In the genomic region with DNA sequence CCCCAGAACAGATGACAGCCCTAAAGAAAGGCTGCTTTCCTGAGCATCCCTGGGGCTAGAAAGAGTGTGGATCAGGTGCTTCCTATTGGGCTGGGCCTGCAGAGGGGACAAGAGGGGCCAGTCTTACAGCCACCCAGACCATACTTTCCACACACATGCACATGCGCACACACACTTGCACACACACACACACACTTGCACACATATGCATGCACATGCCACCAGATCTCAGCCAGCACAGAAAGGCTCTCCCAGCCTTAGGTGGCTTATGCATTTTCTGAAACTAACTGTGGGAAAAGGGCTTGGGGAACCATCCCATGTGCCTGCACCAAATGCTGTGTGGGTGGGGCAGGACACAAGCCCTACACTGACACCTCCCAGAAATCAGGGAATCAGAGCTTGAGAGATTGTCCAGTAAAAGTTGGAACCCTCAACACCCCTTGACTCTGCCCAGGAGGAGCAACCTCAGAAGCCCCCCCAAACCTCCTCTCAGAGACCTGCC, we compare ENCODE assay signal across 21 cellular contexts. TPM values are rescaled to one million over a fixed set of nuclear protein-coding genes. Genes with fewer than 3 reads are reported as not detected.
DNase-seq lines count a peak whose midpoint lies in the region; ATAC-seq, FAIRE-seq and TF ChIP-seq lines count a peak whose summit lies in the region.
"Had no signal": no experiment of that assay in that cellular context is flagged by ENCODE, and none has a peak within 500 bp of the region (broad histone marks: within the 10 kb centered on the region; RNA-seq: fewer than 3 reads in every experiment).

No MANE protein-coding gene starts in this region.

- TF ChIP-seq CTCF in Peyer's patch (IDR thresholded peaks at IDR 0.05) (no peak), esophagus muscularis mucosa (IDR thresholded peaks at IDR 0.05) (no peak), testis (IDR thresholded peaks at IDR 0.05) (no peak)

- TF ChIP-seq EP300 in esophagus muscularis mucosa (IDR thresholded peaks at IDR 0.05), result no peak

- H2BK120ac ChIP-seq in neuronal stem cell (ENCODE audit: low read depth, low read length), result no peak overlapping the region

- no peak overlapping the region for H2AFZ ChIP-seq in neuronal stem cell (ENCODE audit: low read length)

- peak overlapping the region; percentile 93 for H3K4me2 ChIP-seq in neuronal stem cell (ENCODE audit: insufficient read depth, low read length, poor library complexity, severe bottlenecking)

- H3K18ac ChIP-seq in neuronal stem cell (ENCODE audit: low read length), result peak overlapping the region; percentile 98

- H3K23ac ChIP-seq in neuronal stem cell (ENCODE audit: low read depth, low read length, poor library complexity), result no peak overlapping the region

- H2BK15ac ChIP-seq in neuronal stem cell (ENCODE audit: low read length), result no peak overlapping the region

- no peak overlapping the region for H2BK12ac ChIP-seq in neuronal stem cell (ENCODE audit: low read length)

- peak overlapping the region in 3 of 4 donors; percentile 9 to 59 (median 30) for H3K4me3 ChIP-seq in Peyer's patch
- H3K4me3 ChIP-seq in esophagus muscularis mucosa, result peak overlapping the region; percentile 59 to 60 (median 60)
- H3K4me3 ChIP-seq in neuronal stem cell (ENCODE audit: low read length in 2 of 2), result peak overlapping the region; percentile 33 to 54
- peak overlapping the region; percentile 66 to 78 for H3K4me3 ChIP-seq in testis
- H3K4me3 ChIP-seq: MG63 had no signal

- no peak for ATAC-seq in HG03378 (IDR thresholded peaks at IDR 0.05; ENCODE audit: unreplicated experiment)

- peak overlapping the region in 1 of 4 donors; percentile 38 for H3K27ac ChIP-seq in Peyer's patch
- H3K27ac ChIP-seq in esophagus muscularis mucosa (replicated peaks in 1 of 4), result peak overlapping the region in 2 of 4 donors; percentile 74 to 78
- no peak overlapping the region for H3K27ac ChIP-seq in neuronal stem cell (replicated peaks; ENCODE audit: low read length)
- H3K27ac ChIP-seq in testis, result peak overlapping the region; percentile 91 to 92
- H3K27ac ChIP-seq: body of pancreas, epithelial cell of prostate, HL-60 had no signal

- H4K8ac ChIP-seq in neuronal stem cell (ENCODE audit: low read depth, low read length), result no peak overlapping the region

- intact Hi-C loops in esophagus muscularis mucosa (cut with DNase I) (no loop called here), testis (cut with DNase I; ENCODE audit: low total_unique reads) (no loop called here)

- peak overlapping the region; percentile 66 for H2BK5ac ChIP-seq in neuronal stem cell (ENCODE audit: low read length)

- H3K9me3 ChIP-seq in Peyer's patch, result peaks cover 0 to 14% (median 6%) of the 10 kb centered on the region in 4 donors
- peaks cover 8 to 22% (median 17%) of the 10 kb centered on the region in 4 donors for H3K9me3 ChIP-seq in esophagus muscularis mucosa
- H3K9me3 ChIP-seq in neuronal stem cell (replicated peaks in 1 of 2; ENCODE audit: control insufficient read depth in 2 of 2, insufficient read depth in 1 of 2, low read depth in 1 of 2, low read length in 2 of 2), result peaks cover 12 to 13% of the 10 kb centered on the region in 2 donors
- no peaks in the 10 kb centered on the region for H3K9me3 ChIP-seq in testis
- H3K9me3 ChIP-seq: MG63 had no signal

- H3K27me3 ChIP-seq in Peyer's patch, result peaks cover 0 to 21% of the 10 kb centered on the region in 2 donors
- peaks cover 0 to 81% (median 28%) of the 10 kb centered on the region in 4 donors for H3K27me3 ChIP-seq in esophagus muscularis mucosa
- H3K27me3 ChIP-seq in neuronal stem cell (ENCODE audit: control insufficient read depth in 3 of 3, insufficient read depth in 3 of 3, low read depth in 1 of 3, low read length in 3 of 3), result peaks cover 32 to 55% (median 53%) of the 10 kb centered on the region in 3 experiments
- no peaks in the 10 kb centered on the region for H3K27me3 ChIP-seq in testis

- FAIRE-seq in GM12891 (lab: Jason Lieb, UNC), result no peak

- DNase-seq in Peyer's patch (no peak), esophagus muscularis mucosa (ENCODE audit: extremely low spot score) (no peak), neuronal stem cell (ENCODE audit: low spot score) (no peak), testis (no peak), NCI-H82 (lab: John Stamatoyannopoulos, UW) (no peak), GM12891 (ENCODE audit: insufficient read length, low spot score) (no peak), NCI-H345 (lab: John Stamatoyannopoulos, UW) (no peak)
- DNase-seq: activated naive CD4-positive, alpha-beta T cell treated with anti-CD3 and anti-CD28 coated beads for 36 hours; activated T-cell treated with anti-CD3 and anti-CD28 coated beads for 4 hours; MG63; naive B cell; NCI-H226; stimulated activated naive CD4-positive, alpha-beta T cell had no signal

- peak overlapping the region; percentile 98 for H2AK5ac ChIP-seq in neuronal stem cell (ENCODE audit: low read depth, low read length)

- 100% methylated on average over 1 of the region's 1 CpG for WGBS in esophagus muscularis mucosa
- WGBS in neuronal stem cell (ENCODE audit: extremely low coverage in 2 of 2, insufficient read length in 2 of 2, insufficient replicate concordance in 1 of 2), 2 donors, result no CpG with 5 or more reads among the region's 1 CpG
- 92% methylated on average over 1 of the region's 1 CpG; no CpG with 5 or more reads in 1 of the 2 donors for WGBS in testis, 2 donors

- H3K36me3 ChIP-seq in Peyer's patch (no peaks in the 10 kb centered on the region), esophagus muscularis mucosa (no peaks in the 10 kb centered on the region), neuronal stem cell (replicated peaks in 1 of 2; ENCODE audit: control insufficient read depth in 2 of 2, insufficient read depth in 2 of 2, low read length in 2 of 2) (no peaks in the 10 kb centered on the region), testis (ENCODE audit: low read depth, missing control alignments) (no peaks in the 10 kb centered on the region)
- H3K36me3 ChIP-seq: MG63 had no signal

- H3K14ac ChIP-seq in neuronal stem cell (ENCODE audit: low read length), result no peak overlapping the region

- peak overlapping the region; percentile 32 for H3K9ac ChIP-seq in neuronal stem cell (ENCODE audit: low read depth, low read length, poor library complexity)

- H3K4me1 ChIP-seq in Peyer's patch, result no peaks in the 10 kb centered on the region
- H3K4me1 ChIP-seq in esophagus muscularis mucosa, result peaks cover 2 to 39% (median 21%) of the 10 kb centered on the region in 4 donors
- H3K4me1 ChIP-seq in neuronal stem cell (ENCODE audit: control insufficient read depth in 2 of 2, insufficient read depth in 1 of 2, low read depth in 1 of 2, low read length in 2 of 2), result peaks cover 6 to 9% of the 10 kb centered on the region in 2 donors
- H3K4me1 ChIP-seq in testis, result peaks cover 17% of the 10 kb centered on the region

- TF ChIP-seq POLR2A in Peyer's patch (IDR thresholded peaks at IDR 0.05) (no peak), esophagus muscularis mucosa (IDR thresholded peaks at IDR 0.05; ENCODE audit: low read depth) (no peak), testis (IDR thresholded peaks at IDR 0.05) (no peak), GM12891 (IDR thresholded peaks at IDR 0.05; ENCODE audit: low read depth, low read length) (no peak)

- H3K79me1 ChIP-seq in neuronal stem cell (ENCODE audit: low read depth, low read length), result peaks cover 8% of the 10 kb centered on the region

- H3K4ac ChIP-seq in neuronal stem cell (ENCODE audit: low read length), result no peak overlapping the region

- peak overlapping the region; percentile 56 for H4K91ac ChIP-seq in neuronal stem cell (ENCODE audit: low read depth, low read length, poor library complexity)

TF ChIP-seq in GM12891, 5 proteins besides CTCF, POLR2A, EP300 and RAD21:
- TF ChIP-seq TAF1 (IDR thresholded peaks at IDR 0.05; ENCODE audit: low read depth, low read length), result no peak
- TF ChIP-seq SPI1 (IDR thresholded peaks at IDR 0.05; ENCODE audit: low read depth, low read length), result no peak
- TF ChIP-seq POLR2AphosphoS5 (IDR thresholded peaks at IDR 0.05; ENCODE audit: low read depth, low read length), result no peak
- TF ChIP-seq PAX5 (IDR thresholded peaks at IDR 0.05; ENCODE audit: insufficient read depth, low read length, severe bottlenecking), result no peak

RNA-seq across cellular contexts. Expression of gene DIO3, which starts 2.5 kb away (rescaled TPM):
- total RNA-seq in Peyer's patch (1 to 10 TPM in 1 of 4 donors, under 1 TPM in 1, not detected in 2; 0.40 to 1.7 TPM), esophagus muscularis mucosa (1 to 10 TPM in 3 of 4 donors, under 1 TPM in 1; 0.99 to 1.7 (median 1.2) TPM), testis (1 to 10 TPM; 2.4 to 4.6 TPM)
- 8.3 TPM for polyA plus RNA-seq in neuronal stem cell (2013, experiment 1 of 2)
- 7.9 TPM for polyA plus RNA-seq in neuronal stem cell (2013, experiment 2 of 2)
- 2.3 TPM for polyA plus RNA-seq in testis (ENCODE audit: insufficient read depth, low read depth, low replicate concordance)
- polyA plus RNA-seq in GM12891 (2012; ENCODE audit: low read depth, missing spikeins), result 0.05 TPM
- total RNA-seq: activated naive CD4-positive, alpha-beta T cell treated with anti-CD3 and anti-CD28 coated beads for 36 hours; Daoy; H4; pulmonary artery endothelial cell had no signal
- polyA plus RNA-seq: IgD-negative memory B cell had no signal
